Comparison of ENCODE assay signal across 12 cellular contexts in genomic region chr2:215773728-215774127, GRCh38.
DNase-seq lines count a peak whose midpoint lies in the region; ATAC-seq and TF ChIP-seq lines count a peak whose summit lies in the region.
"Had no signal": no experiment of that assay in that cellular context is flagged by ENCODE, and none has a peak within 500 bp of the region (broad histone marks: within the 10 kb centered on the region; RNA-seq: fewer than 3 reads in every experiment).

No MANE protein-coding gene starts in this region.

- TF ChIP-seq EP300 in tibial nerve (IDR thresholded peaks at IDR 0.05), result peak in 1 of 2 donors; percentile 18

- H3K36me3 ChIP-seq in tibial nerve, result no peaks in the 10 kb centered on the region
- H3K36me3 ChIP-seq: suprapubic skin had no signal

- CTCF ChIA-PET in activated CD8-positive, alpha-beta T cell treated with anti-CD3 and anti-CD28 coated beads for 36 hours (lab: Charles Lee), result interaction anchor here (1.7 kb wide), 1 partner anchor 21 kb away, joined by 3 read pairs; no protein-coding TSS in a partner anchor
- CTCF ChIA-PET in activated CD8-positive, alpha-beta T cell treated with anti-CD3 and anti-CD28 coated beads, Interleukin-2, amount 10 ng/mL, durations not matched to agents 7 days and 5 days (lab: Charles Lee), result no interaction called here

- POLR2A ChIA-PET in activated CD8-positive, alpha-beta T cell treated with anti-CD3 and anti-CD28 coated beads for 36 hours (lab: Charles Lee), result no interaction called here
- POLR2A ChIA-PET in activated CD8-positive, alpha-beta T cell treated with anti-CD3 and anti-CD28 coated beads, Interleukin-2, amount 10 ng/mL, durations not matched to agents 7 days and 5 days (lab: Charles Lee), result no interaction called here

- intact Hi-C loops in activated CD8-positive, alpha-beta T cell treated with anti-CD3 and anti-CD28 coated beads for 36 hours (cut with micrococcal nuclease), result no loop called here

- peaks cover 9% of the 10 kb centered on the region for H3K27me3 Mint-ChIP-seq in activated CD8-positive, alpha-beta T cell treated with anti-CD3 and anti-CD28 coated beads for 36 hours
- H3K27me3 Mint-ChIP-seq in activated CD8-positive, alpha-beta T cell treated with anti-CD3 and anti-CD28 coated beads, Interleukin-2, amount 10 ng/mL, durations not matched to agents 7 days and 5 days (ENCODE audit: low read depth), result peaks cover 6% of the 10 kb centered on the region

- 17 to 25% methylated on average over 2 of the region's 2 CpGs for WGBS in tibial nerve, 2 donors

- no peak overlapping the region for H3K4me3 Mint-ChIP-seq in activated CD8-positive, alpha-beta T cell treated with anti-CD3 and anti-CD28 coated beads for 36 hours
- no peak overlapping the region for H3K4me3 Mint-ChIP-seq in activated CD8-positive, alpha-beta T cell treated with anti-CD3 and anti-CD28 coated beads, Interleukin-2, amount 10 ng/mL, durations not matched to agents 7 days and 5 days

- TF ChIP-seq CTCF in activated CD8-positive, alpha-beta T cell treated with anti-CD3 and anti-CD28 coated beads for 36 hours (IDR thresholded peaks at IDR 0.05), result no peak
- TF ChIP-seq CTCF in tibial nerve (IDR thresholded peaks at IDR 0.05), result no peak

- H3K4me3 ChIP-seq in tibial nerve, result no peak overlapping the region
- H3K4me3 ChIP-seq: coronary artery, skin epidermis, suprapubic skin had no signal

- no peak overlapping the region for H3K27ac Mint-ChIP-seq in activated CD8-positive, alpha-beta T cell treated with anti-CD3 and anti-CD28 coated beads for 36 hours
- H3K27ac Mint-ChIP-seq in activated CD8-positive, alpha-beta T cell treated with anti-CD3 and anti-CD28 coated beads, Interleukin-2, amount 10 ng/mL, durations not matched to agents 7 days and 5 days, result no peak overlapping the region

- H3K27ac ChIP-seq in tibial nerve, result peak overlapping the region in 1 of 4 donors; percentile 57
- H3K27ac ChIP-seq: C4-2B, coronary artery, suprapubic skin had no signal

- ATAC-seq in activated CD8-positive, alpha-beta T cell treated with anti-CD3 and anti-CD28 coated beads for 36 hours, result no peak
- ATAC-seq in activated CD8-positive, alpha-beta T cell treated with anti-CD3 and anti-CD28 coated beads, Interleukin-2, amount 10 ng/mL, durations not matched to agents 7 days and 5 days, result no peak
- ATAC-seq in HG03469 (IDR thresholded peaks at IDR 0.05; ENCODE audit: unreplicated experiment), result no peak

- no peak for TF ChIP-seq POLR2A in tibial nerve (IDR thresholded peaks at IDR 0.05)

- no peaks in the 10 kb centered on the region for H3K36me3 Mint-ChIP-seq in activated CD8-positive, alpha-beta T cell treated with anti-CD3 and anti-CD28 coated beads for 36 hours (ENCODE audit: low read depth)
- no peaks in the 10 kb centered on the region for H3K36me3 Mint-ChIP-seq in activated CD8-positive, alpha-beta T cell treated with anti-CD3 and anti-CD28 coated beads, Interleukin-2, amount 10 ng/mL, durations not matched to agents 7 days and 5 days (ENCODE audit: low read depth)

- no peaks in the 10 kb centered on the region for H3K27me3 ChIP-seq in tibial nerve
- H3K27me3 ChIP-seq: suprapubic skin had no signal

- peaks cover 0 to 18% (median 3%) of the 10 kb centered on the region in 4 donors for H3K4me1 ChIP-seq in tibial nerve
- H3K4me1 ChIP-seq: suprapubic skin had no signal

- no peaks in the 10 kb centered on the region for H3K9me3 Mint-ChIP-seq in activated CD8-positive, alpha-beta T cell treated with anti-CD3 and anti-CD28 coated beads for 36 hours
- H3K9me3 Mint-ChIP-seq in activated CD8-positive, alpha-beta T cell treated with anti-CD3 and anti-CD28 coated beads, Interleukin-2, amount 10 ng/mL, durations not matched to agents 7 days and 5 days (ENCODE audit: insufficient read depth), result no peaks in the 10 kb centered on the region

- peak; percentile 13 for DNase-seq in activated CD8-positive, alpha-beta T cell treated with anti-CD3 and anti-CD28 coated beads for 36 hours
- no peak for DNase-seq in activated CD8-positive, alpha-beta T cell treated with anti-CD3 and anti-CD28 coated beads, Interleukin-2, amount 10 ng/mL, durations not matched to agents 7 days and 5 days
- DNase-seq in T1000 (lab: John Stamatoyannopoulos, UW), result peak; percentile 41
- DNase-seq in glomerular visceral epithelial cell (ENCODE audit: extremely low spot score), result peak; percentile 96
- peak; percentile 28 to 34 for DNase-seq in tibial nerve (ENCODE audit: low spot score in 2 of 2)
- no peak for DNase-seq in putamen (ENCODE audit: low spot score)
- no peak for DNase-seq in NCI-H2171 (lab: John Stamatoyannopoulos, UW)

- H3K9me3 ChIP-seq in tibial nerve, result no peaks in the 10 kb centered on the region
- H3K9me3 ChIP-seq: suprapubic skin had no signal

- H3K4me1 Mint-ChIP-seq in activated CD8-positive, alpha-beta T cell treated with anti-CD3 and anti-CD28 coated beads for 36 hours (ENCODE audit: low read depth), result no peaks in the 10 kb centered on the region
- no peaks in the 10 kb centered on the region for H3K4me1 Mint-ChIP-seq in activated CD8-positive, alpha-beta T cell treated with anti-CD3 and anti-CD28 coated beads, Interleukin-2, amount 10 ng/mL, durations not matched to agents 7 days and 5 days (ENCODE audit: low read depth)

Comparison
In these comparisons a context has a peak if more than half of its experiments do, and no peak if none do; other contexts are left out.
1. DNase-seq: peak in activated CD8-positive, alpha-beta T cell treated with anti-CD3 and anti-CD28 coated beads for 36 hours (single experiment), T1000 (single experiment), glomerular visceral epithelial cell (single experiment) and tibial nerve (2 of 2); none in activated CD8-positive, alpha-beta T cell treated with anti-CD3 and anti-CD28 coated beads, Interleukin-2, amount 10 ng/mL, durations not matched to agents 7 days and 5 days (single experiment), putamen (single experiment) and NCI-H2171 (single experiment).